ENCODE assay signal across 1 cellular context in the genomic region with DNA sequence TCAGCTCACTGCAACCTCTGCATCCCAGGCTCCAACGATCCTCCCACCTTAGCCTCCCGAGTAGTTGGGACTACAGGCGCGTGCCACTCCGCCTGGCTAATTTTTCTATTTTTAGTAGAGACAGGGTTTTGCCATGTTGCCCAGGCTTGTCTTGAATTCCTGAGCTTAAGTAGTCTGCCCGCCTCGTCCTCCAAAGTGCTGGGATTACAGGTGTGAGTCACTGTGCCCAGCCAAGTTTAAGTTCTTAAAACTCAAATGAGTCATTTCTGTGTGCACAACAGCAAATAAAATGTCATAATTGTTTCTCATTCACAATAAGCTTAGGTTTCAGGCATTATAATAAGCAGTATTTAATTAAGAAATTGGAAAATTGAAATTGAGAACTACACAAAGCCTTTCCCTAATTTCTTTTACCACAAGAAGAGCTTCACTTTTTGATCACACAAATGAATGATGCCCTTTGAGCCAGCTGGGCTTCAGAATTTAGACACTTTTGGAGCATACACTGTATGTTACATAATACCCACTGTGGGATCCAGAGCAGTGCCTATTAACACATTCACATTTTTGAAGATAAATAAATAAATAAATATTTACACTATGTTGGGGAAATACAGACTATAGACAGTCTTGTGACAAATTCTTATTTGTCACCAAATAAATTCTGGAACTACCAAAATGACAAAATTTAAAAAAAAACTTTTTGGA.
TF ChIP-seq lines count a peak whose summit lies in the region.

No MANE protein-coding gene starts in this region.

TF ChIP-seq in HEK293, 187 proteins besides CTCF, POLR2A, EP300 and RAD21 (continued from another document and continues in another):
- TF ChIP-seq, protein P1, sequence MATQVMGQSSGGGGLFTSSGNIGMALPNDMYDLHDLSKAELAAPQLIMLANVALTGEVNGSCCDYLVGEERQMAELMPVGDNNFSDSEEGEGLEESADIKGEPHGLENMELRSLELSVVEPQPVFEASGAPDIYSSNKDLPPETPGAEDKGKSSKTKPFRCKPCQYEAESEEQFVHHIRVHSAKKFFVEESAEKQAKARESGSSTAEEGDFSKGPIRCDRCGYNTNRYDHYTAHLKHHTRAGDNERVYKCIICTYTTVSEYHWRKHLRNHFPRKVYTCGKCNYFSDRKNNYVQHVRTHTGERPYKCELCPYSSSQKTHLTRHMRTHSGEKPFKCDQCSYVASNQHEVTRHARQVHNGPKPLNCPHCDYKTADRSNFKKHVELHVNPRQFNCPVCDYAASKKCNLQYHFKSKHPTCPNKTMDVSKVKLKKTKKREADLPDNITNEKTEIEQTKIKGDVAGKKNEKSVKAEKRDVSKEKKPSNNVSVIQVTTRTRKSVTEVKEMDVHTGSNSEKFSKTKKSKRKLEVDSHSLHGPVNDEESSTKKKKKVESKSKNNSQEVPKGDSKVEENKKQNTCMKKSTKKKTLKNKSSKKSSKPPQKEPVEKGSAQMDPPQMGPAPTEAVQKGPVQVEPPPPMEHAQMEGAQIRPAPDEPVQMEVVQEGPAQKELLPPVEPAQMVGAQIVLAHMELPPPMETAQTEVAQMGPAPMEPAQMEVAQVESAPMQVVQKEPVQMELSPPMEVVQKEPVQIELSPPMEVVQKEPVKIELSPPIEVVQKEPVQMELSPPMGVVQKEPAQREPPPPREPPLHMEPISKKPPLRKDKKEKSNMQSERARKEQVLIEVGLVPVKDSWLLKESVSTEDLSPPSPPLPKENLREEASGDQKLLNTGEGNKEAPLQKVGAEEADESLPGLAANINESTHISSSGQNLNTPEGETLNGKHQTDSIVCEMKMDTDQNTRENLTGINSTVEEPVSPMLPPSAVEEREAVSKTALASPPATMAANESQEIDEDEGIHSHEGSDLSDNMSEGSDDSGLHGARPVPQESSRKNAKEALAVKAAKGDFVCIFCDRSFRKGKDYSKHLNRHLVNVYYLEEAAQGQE (tag by site-specific recombination; IDR thresholded peaks at IDR 0.05) = no peak
- TF ChIP-seq ZNF184 (tag by site-specific recombination; IDR thresholded peaks at IDR 0.05) (peak; percentile 88), KLF10 (tag by site-specific recombination; IDR thresholded peaks at IDR 0.05) (peak; percentile 60; the same call in 1 of the 2 replicates), ZNF133 (tag by site-specific recombination; IDR thresholded peaks at IDR 0.05) (no peak), SP7 (tag by site-specific recombination; IDR thresholded peaks at IDR 0.05) (peak; percentile 97), ZNF521 (tag by site-specific recombination; IDR thresholded peaks at IDR 0.05) (no peak), ZNF248 (tag by site-specific recombination; IDR thresholded peaks at IDR 0.05) (no peak), ZNF23 (tag by site-specific recombination; IDR thresholded peaks at IDR 0.05; ENCODE audit: borderline replicate concordance) (no peak), YY2 (tag by site-specific recombination; IDR thresholded peaks at IDR 0.05) (no peak), ZNF2 (tag by site-specific recombination; IDR thresholded peaks at IDR 0.05) (no peak), ZNF274 (IDR thresholded peaks at IDR 0.05; ENCODE audit: low read length) (no peak), ZNF274 (tag by site-specific recombination; IDR thresholded peaks at IDR 0.05; ENCODE audit: borderline replicate concordance) (no peak), MZF1 (tag by site-specific recombination; IDR thresholded peaks at IDR 0.05; ENCODE audit: borderline replicate concordance) (no peak), ZNF138 (tag by site-specific recombination; IDR thresholded peaks at IDR 0.05; ENCODE audit: borderline replicate concordance) (no peak), ZNF37A (tag by site-specific recombination; IDR thresholded peaks at IDR 0.05) (no peak), HOXC10 (CRISPR knock-in tag; IDR thresholded peaks at IDR 0.05) (no peak), ZBTB20 (tag by site-specific recombination; IDR thresholded peaks at IDR 0.05) (peak; percentile 39; the same call in 1 of the 2 replicates), ZNF610 (tag by site-specific recombination; IDR thresholded peaks at IDR 0.05; ENCODE audit: borderline replicate concordance) (no peak), ZNF548 (tag by site-specific recombination; IDR thresholded peaks at IDR 0.05) (no peak), ZSCAN16 (tag by site-specific recombination; IDR thresholded peaks at IDR 0.05) (no peak), ZFP41 (tag by site-specific recombination; IDR thresholded peaks at IDR 0.05; ENCODE audit: borderline replicate concordance) (no peak), SETDB1 (IDR thresholded peaks at IDR 0.05; ENCODE audit: insufficient read length, low read length) (no peak), ZNF623 (tag by site-specific recombination; IDR thresholded peaks at IDR 0.05) (peak; percentile 32; the same call in 1 of the 2 replicates), ZNF600 (tag by site-specific recombination; IDR thresholded peaks at IDR 0.05) (peak; percentile 82), ZNF221 (tag by site-specific recombination; IDR thresholded peaks at IDR 0.05; ENCODE audit: borderline replicate concordance) (no peak), ZNF747 (tag by site-specific recombination; IDR thresholded peaks at IDR 0.05) (no peak), ZSCAN30 (tag by site-specific recombination; IDR thresholded peaks at IDR 0.05) (no peak), ZNF707 (tag by site-specific recombination; IDR thresholded peaks at IDR 0.05) (no peak), ZNF629 (tag by site-specific recombination; IDR thresholded peaks at IDR 0.05) (peak; percentile 94), PRDM1 (tag by site-specific recombination; IDR thresholded peaks at IDR 0.05) (peak; percentile 92), ZNF76 (tag by site-specific recombination; IDR thresholded peaks at IDR 0.05; ENCODE audit: borderline replicate concordance, low read depth) (no peak; the same call in 1 of the 2 replicates), ZNF558 (tag by site-specific recombination; IDR thresholded peaks at IDR 0.05) (no peak)
- TF ChIP-seq, protein P2, sequence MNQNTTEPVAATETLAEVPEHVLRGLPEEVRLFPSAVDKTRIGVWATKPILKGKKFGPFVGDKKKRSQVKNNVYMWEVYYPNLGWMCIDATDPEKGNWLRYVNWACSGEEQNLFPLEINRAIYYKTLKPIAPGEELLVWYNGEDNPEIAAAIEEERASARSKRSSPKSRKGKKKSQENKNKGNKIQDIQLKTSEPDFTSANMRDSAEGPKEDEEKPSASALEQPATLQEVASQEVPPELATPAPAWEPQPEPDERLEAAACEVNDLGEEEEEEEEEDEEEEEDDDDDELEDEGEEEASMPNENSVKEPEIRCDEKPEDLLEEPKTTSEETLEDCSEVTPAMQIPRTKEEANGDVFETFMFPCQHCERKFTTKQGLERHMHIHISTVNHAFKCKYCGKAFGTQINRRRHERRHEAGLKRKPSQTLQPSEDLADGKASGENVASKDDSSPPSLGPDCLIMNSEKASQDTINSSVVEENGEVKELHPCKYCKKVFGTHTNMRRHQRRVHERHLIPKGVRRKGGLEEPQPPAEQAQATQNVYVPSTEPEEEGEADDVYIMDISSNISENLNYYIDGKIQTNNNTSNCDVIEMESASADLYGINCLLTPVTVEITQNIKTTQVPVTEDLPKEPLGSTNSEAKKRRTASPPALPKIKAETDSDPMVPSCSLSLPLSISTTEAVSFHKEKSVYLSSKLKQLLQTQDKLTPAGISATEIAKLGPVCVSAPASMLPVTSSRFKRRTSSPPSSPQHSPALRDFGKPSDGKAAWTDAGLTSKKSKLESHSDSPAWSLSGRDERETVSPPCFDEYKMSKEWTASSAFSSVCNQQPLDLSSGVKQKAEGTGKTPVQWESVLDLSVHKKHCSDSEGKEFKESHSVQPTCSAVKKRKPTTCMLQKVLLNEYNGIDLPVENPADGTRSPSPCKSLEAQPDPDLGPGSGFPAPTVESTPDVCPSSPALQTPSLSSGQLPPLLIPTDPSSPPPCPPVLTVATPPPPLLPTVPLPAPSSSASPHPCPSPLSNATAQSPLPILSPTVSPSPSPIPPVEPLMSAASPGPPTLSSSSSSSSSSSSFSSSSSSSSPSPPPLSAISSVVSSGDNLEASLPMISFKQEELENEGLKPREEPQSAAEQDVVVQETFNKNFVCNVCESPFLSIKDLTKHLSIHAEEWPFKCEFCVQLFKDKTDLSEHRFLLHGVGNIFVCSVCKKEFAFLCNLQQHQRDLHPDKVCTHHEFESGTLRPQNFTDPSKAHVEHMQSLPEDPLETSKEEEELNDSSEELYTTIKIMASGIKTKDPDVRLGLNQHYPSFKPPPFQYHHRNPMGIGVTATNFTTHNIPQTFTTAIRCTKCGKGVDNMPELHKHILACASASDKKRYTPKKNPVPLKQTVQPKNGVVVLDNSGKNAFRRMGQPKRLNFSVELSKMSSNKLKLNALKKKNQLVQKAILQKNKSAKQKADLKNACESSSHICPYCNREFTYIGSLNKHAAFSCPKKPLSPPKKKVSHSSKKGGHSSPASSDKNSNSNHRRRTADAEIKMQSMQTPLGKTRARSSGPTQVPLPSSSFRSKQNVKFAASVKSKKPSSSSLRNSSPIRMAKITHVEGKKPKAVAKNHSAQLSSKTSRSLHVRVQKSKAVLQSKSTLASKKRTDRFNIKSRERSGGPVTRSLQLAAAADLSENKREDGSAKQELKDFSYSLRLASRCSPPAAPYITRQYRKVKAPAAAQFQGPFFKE (tag by site-specific recombination; IDR thresholded peaks at IDR 0.05; ENCODE audit: borderline replicate concordance) = no peak
- TF ChIP-seq, protein P3, sequence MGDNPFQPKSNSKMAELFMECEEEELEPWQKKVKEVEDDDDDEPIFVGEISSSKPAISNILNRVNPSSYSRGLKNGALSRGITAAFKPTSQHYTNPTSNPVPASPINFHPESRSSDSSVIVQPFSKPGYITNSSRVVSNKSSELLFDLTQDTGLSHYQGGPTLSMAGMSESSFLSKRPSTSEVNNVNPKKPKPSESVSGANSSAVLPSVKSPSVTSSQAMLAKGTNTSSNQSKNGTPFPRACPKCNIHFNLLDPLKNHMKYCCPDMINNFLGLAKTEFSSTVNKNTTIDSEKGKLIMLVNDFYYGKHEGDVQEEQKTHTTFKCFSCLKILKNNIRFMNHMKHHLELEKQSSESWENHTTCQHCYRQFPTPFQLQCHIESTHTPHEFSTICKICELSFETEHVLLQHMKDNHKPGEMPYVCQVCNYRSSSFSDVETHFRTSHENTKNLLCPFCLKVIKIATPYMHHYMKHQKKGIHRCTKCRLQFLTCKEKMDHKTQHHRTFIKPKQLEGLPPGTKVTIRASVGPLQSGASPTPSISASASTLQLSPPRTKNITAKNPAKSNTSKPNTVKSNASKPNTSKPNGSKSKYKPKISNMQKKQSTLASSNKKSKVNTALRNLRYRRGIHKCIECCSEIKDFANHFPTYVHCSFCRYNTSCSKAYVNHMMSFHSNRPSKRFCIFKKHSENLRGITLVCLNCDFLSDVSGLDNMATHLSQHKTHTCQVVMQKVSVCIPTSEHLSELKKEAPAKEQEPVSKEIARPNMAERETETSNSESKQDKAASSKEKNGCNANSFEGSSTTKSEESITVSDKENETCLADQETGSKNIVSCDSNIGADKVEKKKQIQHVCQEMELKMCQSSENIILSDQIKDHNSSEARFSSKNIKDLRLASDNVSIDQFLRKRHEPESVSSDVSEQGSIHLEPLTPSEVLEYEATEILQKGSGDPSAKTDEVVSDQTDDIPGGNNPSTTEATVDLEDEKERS (tag by site-specific recombination; IDR thresholded peaks at IDR 0.05) = peak; percentile 95
- TF ChIP-seq, protein P4, sequence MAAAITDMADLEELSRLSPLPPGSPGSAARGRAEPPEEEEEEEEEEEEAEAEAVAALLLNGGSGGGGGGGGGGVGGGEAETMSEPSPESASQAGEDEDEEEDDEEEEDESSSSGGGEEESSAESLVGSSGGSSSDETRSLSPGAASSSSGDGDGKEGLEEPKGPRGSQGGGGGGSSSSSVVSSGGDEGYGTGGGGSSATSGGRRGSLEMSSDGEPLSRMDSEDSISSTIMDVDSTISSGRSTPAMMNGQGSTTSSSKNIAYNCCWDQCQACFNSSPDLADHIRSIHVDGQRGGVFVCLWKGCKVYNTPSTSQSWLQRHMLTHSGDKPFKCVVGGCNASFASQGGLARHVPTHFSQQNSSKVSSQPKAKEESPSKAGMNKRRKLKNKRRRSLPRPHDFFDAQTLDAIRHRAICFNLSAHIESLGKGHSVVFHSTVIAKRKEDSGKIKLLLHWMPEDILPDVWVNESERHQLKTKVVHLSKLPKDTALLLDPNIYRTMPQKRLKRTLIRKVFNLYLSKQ (tag by site-specific recombination; IDR thresholded peaks at IDR 0.05; ENCODE audit: borderline replicate concordance) = no peak
- TF ChIP-seq, protein P5, sequence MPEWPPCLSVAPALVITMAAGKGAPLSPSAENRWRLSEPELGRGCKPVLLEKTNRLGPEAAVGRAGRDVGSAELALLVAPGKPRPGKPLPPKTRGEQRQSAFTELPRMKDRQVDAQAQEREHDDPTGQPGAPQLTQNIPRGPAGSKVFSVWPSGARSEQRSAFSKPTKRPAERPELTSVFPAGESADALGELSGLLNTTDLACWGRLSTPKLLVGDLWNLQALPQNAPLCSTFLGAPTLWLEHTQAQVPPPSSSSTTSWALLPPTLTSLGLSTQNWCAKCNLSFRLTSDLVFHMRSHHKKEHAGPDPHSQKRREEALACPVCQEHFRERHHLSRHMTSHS (tag by site-specific recombination; IDR thresholded peaks at IDR 0.05) = no peak
- TF ChIP-seq, protein P6, sequence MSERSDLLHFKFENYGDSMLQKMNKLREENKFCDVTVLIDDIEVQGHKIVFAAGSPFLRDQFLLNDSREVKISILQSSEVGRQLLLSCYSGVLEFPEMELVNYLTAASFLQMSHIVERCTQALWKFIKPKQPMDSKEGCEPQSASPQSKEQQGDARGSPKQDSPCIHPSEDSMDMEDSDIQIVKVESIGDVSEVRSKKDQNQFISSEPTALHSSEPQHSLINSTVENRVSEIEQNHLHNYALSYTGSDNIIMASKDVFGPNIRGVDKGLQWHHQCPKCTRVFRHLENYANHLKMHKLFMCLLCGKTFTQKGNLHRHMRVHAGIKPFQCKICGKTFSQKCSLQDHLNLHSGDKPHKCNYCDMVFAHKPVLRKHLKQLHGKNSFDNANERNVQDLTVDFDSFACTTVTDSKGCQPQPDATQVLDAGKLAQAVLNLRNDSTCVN (tag by site-specific recombination; optimal IDR thresholded peaks at IDR 0.05) = no peak
- TF ChIP-seq, protein P7, sequence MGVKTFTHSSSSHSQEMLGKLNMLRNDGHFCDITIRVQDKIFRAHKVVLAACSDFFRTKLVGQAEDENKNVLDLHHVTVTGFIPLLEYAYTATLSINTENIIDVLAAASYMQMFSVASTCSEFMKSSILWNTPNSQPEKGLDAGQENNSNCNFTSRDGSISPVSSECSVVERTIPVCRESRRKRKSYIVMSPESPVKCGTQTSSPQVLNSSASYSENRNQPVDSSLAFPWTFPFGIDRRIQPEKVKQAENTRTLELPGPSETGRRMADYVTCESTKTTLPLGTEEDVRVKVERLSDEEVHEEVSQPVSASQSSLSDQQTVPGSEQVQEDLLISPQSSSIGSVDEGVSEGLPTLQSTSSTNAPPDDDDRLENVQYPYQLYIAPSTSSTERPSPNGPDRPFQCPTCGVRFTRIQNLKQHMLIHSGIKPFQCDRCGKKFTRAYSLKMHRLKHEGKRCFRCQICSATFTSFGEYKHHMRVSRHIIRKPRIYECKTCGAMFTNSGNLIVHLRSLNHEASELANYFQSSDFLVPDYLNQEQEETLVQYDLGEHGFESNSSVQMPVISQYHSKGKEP (tag by site-specific recombination; IDR thresholded peaks at IDR 0.05) = peak; percentile 62; the same call in 1 of the 2 replicates
- TF ChIP-seq, protein P8, sequence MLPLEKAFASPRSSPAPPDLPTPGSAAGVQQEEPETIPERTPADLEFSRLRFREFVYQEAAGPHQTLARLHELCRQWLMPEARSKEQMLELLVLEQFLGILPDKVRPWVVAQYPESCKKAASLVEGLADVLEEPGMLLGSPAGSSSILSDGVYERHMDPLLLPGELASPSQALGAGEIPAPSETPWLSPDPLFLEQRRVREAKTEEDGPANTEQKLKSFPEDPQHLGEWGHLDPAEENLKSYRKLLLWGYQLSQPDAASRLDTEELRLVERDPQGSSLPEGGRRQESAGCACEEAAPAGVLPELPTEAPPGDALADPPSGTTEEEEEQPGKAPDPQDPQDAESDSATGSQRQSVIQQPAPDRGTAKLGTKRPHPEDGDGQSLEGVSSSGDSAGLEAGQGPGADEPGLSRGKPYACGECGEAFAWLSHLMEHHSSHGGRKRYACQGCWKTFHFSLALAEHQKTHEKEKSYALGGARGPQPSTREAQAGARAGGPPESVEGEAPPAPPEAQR (tag by site-specific recombination; IDR thresholded peaks at IDR 0.05) = no peak
